Comparison of ENCODE assay signal across 20 cellular contexts in genomic region chr13:107266657-107267056, GRCh38.
"Had no signal": no experiment of that assay in that cellular context is flagged by ENCODE, and none has a peak within 500 bp of the region (broad histone marks: within the 10 kb centered on the region; RNA-seq: fewer than 3 reads in every experiment).

No MANE protein-coding gene starts in this region.

- H3K79me2 ChIP-seq: parathyroid adenoma had no signal

- ATAC-seq: activated CD8-positive, alpha-beta memory T cell treated with anti-CD3 and anti-CD28 coated beads, Interleukin-2, amount 10 ng/mL, durations not matched to agents 7 days and 5 days; body of pancreas; gastrocnemius medialis; heart right ventricle; left lobe of liver; stimulated activated memory B cell treated with anti-CD40 and anti-IgM and Interleukin-4, amounts not matched to agents 10 μg/mL and 1 μg/mL and 100 μg/mL, for 72 hours; T-helper 17 cell had no signal

- H3K27ac ChIP-seq: body of pancreas, gastrocnemius medialis, heart right ventricle, parathyroid adenoma, WERI-Rb-1 had no signal

- H3K4me3 ChIP-seq: body of pancreas, gastrocnemius medialis, heart right ventricle had no signal

- H3K9ac ChIP-seq: parathyroid adenoma had no signal

- H2AFZ ChIP-seq: parathyroid adenoma had no signal

- H3K36me3 ChIP-seq: gastrocnemius medialis, heart right ventricle, WERI-Rb-1 had no signal

- H3K27me3 ChIP-seq: body of pancreas, gastrocnemius medialis, heart right ventricle had no signal

- DNase-seq: activated CD4-positive, alpha-beta T cell treated with anti-CD3 and anti-CD28 coated beads, Interleukin-2, amount 50 U/mL, for 48 hours; activated CD8-positive, alpha-beta memory T cell treated with anti-CD3 and anti-CD28 coated beads, Interleukin-2, amount 10 ng/mL, durations not matched to agents 7 days and 5 days; activated naive CD4-positive, alpha-beta T cell treated with anti-CD3 and anti-CD28 coated beads for 36 hours; activated T-cell treated with anti-CD3 and anti-CD28 coated beads, Interleukin-2, amount 50 U/mL, for 1 hour; amniotic stem cell; body of pancreas; central memory CD4-positive, alpha-beta T cell; cortex of kidney; effector CD4-positive, alpha-beta T cell; gastrocnemius medialis; heart right ventricle; naive B cell; retina; stimulated activated CD4-positive, alpha-beta T cell treated with anti-CD3 and anti-CD28 coated beads, Interleukin-2, amount 100 ng/mL, for 48 hours; T-helper 17 cell; WERI-Rb-1 had no signal

- H3K9me3 ChIP-seq: body of pancreas, gastrocnemius medialis had no signal

- H3K4me1 ChIP-seq: body of pancreas, gastrocnemius medialis, heart right ventricle, parathyroid adenoma had no signal

- FAIRE-seq: keratinocyte had no signal
